27 cellular contexts compared by ENCODE assay signal in the genomic region with DNA sequence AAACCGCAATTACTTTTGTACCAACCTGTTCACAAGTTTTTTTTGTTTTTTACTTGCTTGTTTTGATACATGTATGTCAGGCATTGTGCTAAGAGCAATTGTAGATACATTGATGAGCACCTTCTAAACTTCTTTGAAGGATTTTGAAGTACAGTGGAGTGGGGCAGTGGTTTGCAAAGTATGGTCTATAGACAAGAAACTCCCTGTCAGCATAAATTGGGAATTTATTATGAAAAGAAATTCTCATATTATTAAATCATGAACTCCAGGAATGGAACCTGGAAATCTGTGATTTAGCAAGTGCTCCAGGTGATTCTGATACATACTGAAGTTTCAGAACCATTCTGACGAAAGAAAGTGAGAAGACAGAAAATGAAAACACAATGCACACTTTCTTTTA.
"Had no signal": no experiment of that assay in that cellular context is flagged by ENCODE, and none has a peak within 500 bp of the region (broad histone marks: within the 10 kb centered on the region; RNA-seq: fewer than 3 reads in every experiment).

No MANE protein-coding gene starts in this region.

- H3K27ac ChIP-seq: colonic mucosa, coronary artery, dorsolateral prefrontal cortex, epithelial cell of prostate, esophagus muscularis mucosa, esophagus squamous epithelium, foreskin keratinocyte, gastrocnemius medialis, gastroesophageal sphincter, heart left ventricle, heart right ventricle had no signal

- DNase-seq: colonic mucosa; cortex of kidney; dermis blood vessel endothelial cell; dorsolateral prefrontal cortex; effector CD4-positive, alpha-beta T cell; effector CD8-positive, alpha-beta T cell; effector memory CD4-positive, alpha-beta T cell; effector memory CD8-positive, alpha-beta T cell; endodermal cell; erythroblast; esophagus squamous epithelium; foreskin keratinocyte; foreskin melanocyte; gastrocnemius medialis; glutamatergic neuron; head of caudate nucleus; heart left ventricle; heart right ventricle had no signal

- ATAC-seq: effector memory CD8-positive, alpha-beta T cell; esophagus mucosa; foreskin keratinocyte; gastrocnemius medialis; gastroesophageal sphincter; heart left ventricle; heart right ventricle had no signal

- H3K36me3 ChIP-seq: colonic mucosa, esophagus muscularis mucosa, esophagus squamous epithelium, gastrocnemius medialis, gastroesophageal sphincter, heart left ventricle, heart right ventricle had no signal

- H3K27me3 ChIP-seq: colonic mucosa, dorsolateral prefrontal cortex, esophagus muscularis mucosa, esophagus squamous epithelium, foreskin keratinocyte, gastrocnemius medialis, gastroesophageal sphincter, heart left ventricle, heart right ventricle had no signal

- H3K4me3 ChIP-seq: colonic mucosa, coronary artery, dorsolateral prefrontal cortex, esophagus muscularis mucosa, esophagus squamous epithelium, gastrocnemius medialis, gastroesophageal sphincter, heart left ventricle, heart right ventricle had no signal

- H3K9me3 ChIP-seq: colonic mucosa, esophagus muscularis mucosa, esophagus squamous epithelium, gastrocnemius medialis, gastroesophageal sphincter, heart left ventricle had no signal

- H3K4me1 ChIP-seq: colonic mucosa, esophagus muscularis mucosa, esophagus squamous epithelium, foreskin keratinocyte, gastrocnemius medialis, gastroesophageal sphincter, heart left ventricle, heart right ventricle had no signal

- FAIRE-seq: colon, endometrium, endothelial cell of umbilical vein, frontal cortex had no signal
